In the genomic region with DNA sequence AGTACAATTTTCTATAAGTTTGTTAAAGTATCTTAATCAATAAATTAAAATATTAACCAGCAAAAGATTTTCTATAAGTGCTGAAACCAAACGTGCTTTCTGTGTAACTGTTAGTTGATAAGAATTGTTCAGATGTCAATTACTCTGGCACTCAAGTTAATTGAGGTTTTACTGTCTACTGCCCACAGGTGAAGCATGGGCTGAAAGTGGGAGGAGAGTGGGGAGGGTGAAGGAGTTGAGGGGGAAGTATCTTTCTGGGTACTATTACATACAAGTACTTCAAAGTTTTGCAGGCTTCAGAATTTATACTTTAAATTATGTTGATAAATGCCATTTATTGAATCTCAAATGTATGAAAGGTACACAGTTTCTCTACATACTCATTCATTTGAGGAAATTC, we compare ENCODE assay signal across 1 cellular context.
TF ChIP-seq lines count a peak whose summit lies in the region.

No MANE protein-coding gene starts in this region.

TF ChIP-seq in A549, 52 proteins besides CTCF, POLR2A, EP300 and RAD21:
- TF ChIP-seq, protein P1, sequence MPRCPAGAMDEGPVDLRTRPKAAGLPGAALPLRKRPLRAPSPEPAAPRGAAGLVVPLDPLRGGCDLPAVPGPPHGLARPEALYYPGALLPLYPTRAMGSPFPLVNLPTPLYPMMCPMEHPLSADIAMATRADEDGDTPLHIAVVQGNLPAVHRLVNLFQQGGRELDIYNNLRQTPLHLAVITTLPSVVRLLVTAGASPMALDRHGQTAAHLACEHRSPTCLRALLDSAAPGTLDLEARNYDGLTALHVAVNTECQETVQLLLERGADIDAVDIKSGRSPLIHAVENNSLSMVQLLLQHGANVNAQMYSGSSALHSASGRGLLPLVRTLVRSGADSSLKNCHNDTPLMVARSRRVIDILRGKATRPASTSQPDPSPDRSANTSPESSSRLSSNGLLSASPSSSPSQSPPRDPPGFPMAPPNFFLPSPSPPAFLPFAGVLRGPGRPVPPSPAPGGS (IDR thresholded peaks at IDR 0.05): no peak
- TF ChIP-seq RARB (CRISPR knock-in tag; IDR thresholded peaks at IDR 0.05) (no peak), RNF2 (IDR thresholded peaks at IDR 0.05; ENCODE audit: borderline replicate concordance, low read depth) (no peak), ZFP36 (IDR thresholded peaks at IDR 0.05; ENCODE audit: borderline replicate concordance, partially characterized antibody) (no peak), EHF (CRISPR knock-in tag; IDR thresholded peaks at IDR 0.05) (no peak), FOSB (CRISPR knock-in tag; IDR thresholded peaks at IDR 0.05) (no peak), JUNB (IDR thresholded peaks at IDR 0.05) (no peak)
TF ChIP-seq in A549: peak in this region for 0.
